ENCODE assay signal across 18 cellular contexts in genomic region chr13:33524086-33524485, GRCh38.
DNase-seq lines count a peak whose midpoint lies in the region; ATAC-seq and TF ChIP-seq lines count a peak whose summit lies in the region.
"Had no signal": no experiment of that assay in that cellular context is flagged by ENCODE, and none has a peak within 500 bp of the region (broad histone marks: within the 10 kb centered on the region; RNA-seq: fewer than 3 reads in every experiment).

No MANE protein-coding gene starts in this region.

- no peak for TF ChIP-seq POLR2A in breast epithelium (IDR thresholded peaks at IDR 0.05)
- TF ChIP-seq POLR2A in esophagus squamous epithelium (IDR thresholded peaks at IDR 0.05): no peak

- H3K9me3 ChIP-seq in breast epithelium (no peaks in the 10 kb centered on the region), esophagus squamous epithelium (no peaks in the 10 kb centered on the region)
- H3K9me3 ChIP-seq: gastrocnemius medialis, tibial nerve had no signal

- no peaks in the 10 kb centered on the region for H3K36me3 ChIP-seq in breast epithelium
- no peaks in the 10 kb centered on the region for H3K36me3 ChIP-seq in esophagus squamous epithelium
- H3K36me3 ChIP-seq: gastrocnemius medialis, tibial nerve had no signal

- no peak for TF ChIP-seq CTCF in MCF 10A (IDR thresholded peaks at IDR 0.05; ENCODE audit: unreplicated experiment)
- TF ChIP-seq CTCF in breast epithelium (IDR thresholded peaks at IDR 0.05): no peak
- no peak for TF ChIP-seq CTCF in esophagus squamous epithelium (IDR thresholded peaks at IDR 0.05)

- WGBS in esophagus squamous epithelium, 2 donors: 46 to 60% methylated on average over 1 of the region's 1 CpG

- CTCF ChIA-PET in MCF 10A (lab: Yijun Ruan, JAX): interaction anchor here (0.6 kb wide), 1 partner anchor 170 kb away, joined by 4 read pairs; no protein-coding TSS in a partner anchor

- ATAC-seq in GM18909 (IDR thresholded peaks at IDR 0.05; ENCODE audit: poor library complexity, unreplicated experiment): no peak
- ATAC-seq: activated CD8-positive, alpha-beta T cell treated with anti-CD3 and anti-CD28 coated beads, Interleukin-2, amount 10 ng/mL, durations not matched to agents 7 days and 5 days; gastrocnemius medialis had no signal

- H3K4me3 ChIP-seq in breast epithelium: no peak overlapping the region
- H3K4me3 ChIP-seq in esophagus squamous epithelium: no peak overlapping the region
- H3K4me3 ChIP-seq: gastrocnemius medialis, skin epidermis, tibial nerve had no signal

- no TSS peak for BruUV-seq in MCF 10A (replicated peaks; lab: Mats Ljungman, UMichigan)

- no peaks in the 10 kb centered on the region for H3K9me3 Mint-ChIP-seq in MCF 10A (ENCODE audit: unreplicated experiment)

- peaks cover 18% of the 10 kb centered on the region for H3K4me1 Mint-ChIP-seq in MCF 10A (ENCODE audit: insufficient read depth, unreplicated experiment)

- no peaks in the 10 kb centered on the region for H3K27me3 Mint-ChIP-seq in MCF 10A (ENCODE audit: insufficient read depth, unreplicated experiment)

- intact Hi-C loops in MCF 10A (cut with micrococcal nuclease) (no loop called here), breast epithelium (cut with DNase I; ENCODE audit: low total_unique reads) (no loop called here), esophagus squamous epithelium (cut with DNase I) (no loop called here), head of caudate nucleus (cut with DNase I) (no loop called here)

- H3K27me3 ChIP-seq in breast epithelium: no peaks in the 10 kb centered on the region
- H3K27me3 ChIP-seq in esophagus squamous epithelium: no peaks in the 10 kb centered on the region
- H3K27me3 ChIP-seq: gastrocnemius medialis, tibial nerve had no signal

- DNase-seq in MCF 10A (ENCODE audit: unreplicated experiment): peak; percentile 50
- no peak for DNase-seq in breast epithelium (ENCODE audit: low spot score in 2 of 2)
- peak; percentile 76 for DNase-seq in amniotic epithelial cell (ENCODE audit: low read depth)
- DNase-seq in glomerular visceral epithelial cell (ENCODE audit: extremely low spot score): peak; percentile 64
- DNase-seq in cerebellum (ENCODE audit: low spot score): no peak
- DNase-seq in esophagus squamous epithelium (lab: John Stamatoyannopoulos, UW): no peak
- no peak for DNase-seq in head of caudate nucleus
- DNase-seq: activated CD8-positive, alpha-beta T cell treated with anti-CD3 and anti-CD28 coated beads, Interleukin-2, amount 10 ng/mL, durations not matched to agents 7 days and 5 days; activated naive CD4-positive, alpha-beta T cell; DMS153; gastrocnemius medialis; kidney; NCI-H1092; T1000 had no signal

- H3K36me3 Mint-ChIP-seq in MCF 10A (ENCODE audit: insufficient read depth, unreplicated experiment): no peaks in the 10 kb centered on the region

- POLR2A ChIA-PET in MCF 10A (lab: Yijun Ruan, JAX): no interaction called here

- H3K4me3 Mint-ChIP-seq in MCF 10A (ENCODE audit: unreplicated experiment): no peak overlapping the region
- H3K4me3 Mint-ChIP-seq: activated CD8-positive, alpha-beta T cell treated with anti-CD3 and anti-CD28 coated beads, Interleukin-2, amount 10 ng/mL, durations not matched to agents 7 days and 5 days had no signal

- peaks cover 0 to 4% of the 10 kb centered on the region in 2 donors for H3K4me1 ChIP-seq in breast epithelium
- H3K4me1 ChIP-seq in esophagus squamous epithelium: no peaks in the 10 kb centered on the region
- H3K4me1 ChIP-seq: gastrocnemius medialis had no signal

- no peak overlapping the region for H3K27ac ChIP-seq in breast epithelium
- no peak overlapping the region for H3K27ac ChIP-seq in esophagus squamous epithelium
- H3K27ac ChIP-seq: 22Rv1, gastrocnemius medialis, skin epidermis had no signal

- no peak overlapping the region for H3K27ac Mint-ChIP-seq in MCF 10A (ENCODE audit: low read depth, unreplicated experiment)
- H3K27ac Mint-ChIP-seq: activated CD8-positive, alpha-beta T cell treated with anti-CD3 and anti-CD28 coated beads, Interleukin-2, amount 10 ng/mL, durations not matched to agents 7 days and 5 days had no signal

Comparison
In these comparisons a context has a peak if more than half of its experiments do, and no peak if none do; other contexts are left out.
1. DNase-seq: peak in MCF 10A (single experiment), amniotic epithelial cell (single experiment) and glomerular visceral epithelial cell (single experiment); none in breast epithelium (0 of 2), cerebellum (single experiment), esophagus squamous epithelium (single experiment) and head of caudate nucleus (0 of 42).